ENCODE assay signal across 1 cellular context in genomic region chr22:22048981-22049531, GRCh38.
A peak's percentile ranks its signal among the peaks of the same experiment; 100 is the strongest.
TF ChIP-seq lines count a peak whose summit lies in the region.

No MANE protein-coding gene starts in this region.

TF ChIP-seq in K562, 482 proteins besides CTCF, POLR2A, EP300 and RAD21 (continued from another document):
- TF ChIP-seq AFF4 (CRISPR knock-in tag; IDR thresholded peaks at IDR 0.05), result no peak
- no peak for TF ChIP-seq NFYB (IDR thresholded peaks at IDR 0.05; ENCODE audit: extremely low read depth, insufficient read length)
- TF ChIP-seq MLX (CRISPR knock-in tag; conservative IDR thresholded peaks at IDR 0.05), result 0 out of 4 replicates have a peak, but pooled peaks of 1 of the 2 experiments have one; percentile 37
- TF ChIP-seq KDM5B (IDR thresholded peaks at IDR 0.05; ENCODE audit: insufficient replicate concordance, low read depth, low read length), result no peak
- 0 out of 2 replicates have a peak, but pooled peaks have one; percentile 49 for TF ChIP-seq HBP1 (CRISPR knock-in tag; IDR thresholded peaks at IDR 0.05)
- TF ChIP-seq KAT8 (IDR thresholded peaks at IDR 0.05; ENCODE audit: low read depth), result no peak
- TF ChIP-seq, protein P1, sequence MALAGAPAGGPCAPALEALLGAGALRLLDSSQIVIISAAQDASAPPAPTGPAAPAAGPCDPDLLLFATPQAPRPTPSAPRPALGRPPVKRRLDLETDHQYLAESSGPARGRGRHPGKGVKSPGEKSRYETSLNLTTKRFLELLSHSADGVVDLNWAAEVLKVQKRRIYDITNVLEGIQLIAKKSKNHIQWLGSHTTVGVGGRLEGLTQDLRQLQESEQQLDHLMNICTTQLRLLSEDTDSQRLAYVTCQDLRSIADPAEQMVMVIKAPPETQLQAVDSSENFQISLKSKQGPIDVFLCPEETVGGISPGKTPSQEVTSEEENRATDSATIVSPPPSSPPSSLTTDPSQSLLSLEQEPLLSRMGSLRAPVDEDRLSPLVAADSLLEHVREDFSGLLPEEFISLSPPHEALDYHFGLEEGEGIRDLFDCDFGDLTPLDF (CRISPR knock-in tag; IDR thresholded peaks at IDR 0.05), result peak; percentile 43; the same call in 1 of the 2 replicates
- peak; percentile 5 for TF ChIP-seq BDP1 (IDR thresholded peaks at IDR 0.05; ENCODE audit: insufficient read depth, insufficient read length)
- TF ChIP-seq ZC3H4 (CRISPR knock-in tag; IDR thresholded peaks at IDR 0.05; ENCODE audit: borderline replicate concordance), result peak; percentile 67; the same call in 1 of the 2 replicates
- TF ChIP-seq PHTF2 (CRISPR knock-in tag; IDR thresholded peaks at IDR 0.05), result no peak
- TF ChIP-seq ZBTB49 (CRISPR knock-in tag; IDR thresholded peaks at IDR 0.05; ENCODE audit: borderline replicate concordance), result 0 out of 2 replicates have a peak, but pooled peaks have one; percentile 25
